8 cellular contexts compared by ENCODE assay signal in genomic region chr3:17258823-17259436, GRCh38.
DNase-seq lines count a peak whose midpoint lies in the region; ATAC-seq, FAIRE-seq and TF ChIP-seq lines count a peak whose summit lies in the region.

No MANE protein-coding gene starts in this region.

- peak; percentile 86 for TF ChIP-seq CTCF in PC-3 (conservative IDR thresholded peaks at IDR 0.05; ENCODE audit: low read depth, low read length)
- TF ChIP-seq CTCF in epithelial cell of esophagus (IDR thresholded peaks at IDR 0.05; ENCODE audit: insufficient read depth, low read depth, low read length, missing control alignments), result peak; percentile 68

- ATAC-seq in PC-3 (0 out of 2 replicates have a peak, but pooled peaks have one; percentile 20), GM21528 (IDR thresholded peaks at IDR 0.05; ENCODE audit: low FRiP score, unreplicated experiment) (no peak), GM18519 (IDR thresholded peaks at IDR 0.05; ENCODE audit: low FRiP score, unreplicated experiment) (no peak), GM21717 (IDR thresholded peaks at IDR 0.05; ENCODE audit: unreplicated experiment) (no peak)

- H3K27ac Mint-ChIP-seq in CD4-positive, alpha-beta memory T cell, result no peak overlapping the region

- H4K20me1 ChIP-seq in PC-3 (ENCODE audit: low read length), result no peaks in the 10 kb centered on the region

- H3K36me3 ChIP-seq in CD4-positive, alpha-beta memory T cell (ENCODE audit: insufficient read depth, low read length), result no peaks in the 10 kb centered on the region
- H3K36me3 ChIP-seq in PC-3 (ENCODE audit: low read depth, low read length), result no peaks in the 10 kb centered on the region; the same call in 1 of the 2 replicates

- no peak overlapping the region for H3K4me3 ChIP-seq in CD4-positive, alpha-beta memory T cell (ENCODE audit: low read length in 2 of 2)
- H3K4me3 ChIP-seq in PC-3 (ENCODE audit: low read length), result no peak overlapping the region
- no peak overlapping the region for H3K4me3 ChIP-seq in epithelial cell of esophagus (ENCODE audit: low read length)

- no peak overlapping the region for H2AFZ ChIP-seq in PC-3 (ENCODE audit: low read length)

- CTCF ChIA-PET in CD4-positive, alpha-beta memory T cell (lab: Charles Lee; ENCODE audit: partially characterized antibody), result interaction anchor here (0.6 to 1.9 kb wide), 7 partner anchors 20 to 582 kb away, joined by 3 to 15 read pairs (median 4); no protein-coding TSS in a partner anchor
- CTCF ChIA-PET in PC-3 (lab: Charles Lee), result no interaction called here

- H3K4me2 ChIP-seq in PC-3 (ENCODE audit: low read length), result no peak overlapping the region

- no TSS peak for BruUV-seq in PC-3 (replicated peaks; lab: Mats Ljungman, UMichigan)

- no peaks in the 10 kb centered on the region for H3K27me3 Mint-ChIP-seq in CD4-positive, alpha-beta memory T cell

- no peak overlapping the region for H3K9ac ChIP-seq in PC-3 (ENCODE audit: low read length)

- peak; percentile 72 for FAIRE-seq in GM19239 (lab: Jason Lieb, UNC)

- no peaks in the 10 kb centered on the region for H3K79me2 ChIP-seq in PC-3 (ENCODE audit: low read length)

- H3K9me2 ChIP-seq in PC-3 (replicated peaks; ENCODE audit: low read length), result no peaks in the 10 kb centered on the region

- H3K9me3 Mint-ChIP-seq in CD4-positive, alpha-beta memory T cell, result no peaks in the 10 kb centered on the region

- no peaks in the 10 kb centered on the region for H3K9me3 ChIP-seq in CD4-positive, alpha-beta memory T cell (ENCODE audit: control insufficient read depth in 1 of 2, low read length in 2 of 2)
- no peaks in the 10 kb centered on the region for H3K9me3 ChIP-seq in PC-3 (ENCODE audit: low read length)

- POLR2A ChIA-PET in CD4-positive, alpha-beta memory T cell (lab: Charles Lee; ENCODE audit: partially characterized antibody), result no interaction called here
- POLR2A ChIA-PET in PC-3 (lab: Charles Lee; ENCODE audit: unreplicated experiment), result no interaction called here

- DNase-seq in CD4-positive, alpha-beta memory T cell, result peak in 4 of 5 donors; percentile 31 to 45 (median 39)
- DNase-seq in GM19239 (ENCODE audit: insufficient read length, low spot score), result peak; percentile 13
- peak; percentile 71 for DNase-seq in PC-3
- DNase-seq in epithelial cell of esophagus (ENCODE audit: low read depth), result peak; percentile 42
- peak; percentile 1 for DNase-seq in non-pigmented ciliary epithelial cell (ENCODE audit: low read depth)

- no peaks in the 10 kb centered on the region for H3K36me3 Mint-ChIP-seq in CD4-positive, alpha-beta memory T cell

- H3F3A ChIP-seq in PC-3 (ENCODE audit: low read length, unreplicated experiment), result peaks cover 5% of the 10 kb centered on the region

- H3K27ac ChIP-seq in CD4-positive, alpha-beta memory T cell (ENCODE audit: low read depth, low read length), result no peak overlapping the region
- H3K27ac ChIP-seq in PC-3 (ENCODE audit: low read length), result no peak overlapping the region

- peaks cover 0 to 1% (median 0%) of the 10 kb centered on the region in 4 donors for H3K4me1 Mint-ChIP-seq in CD4-positive, alpha-beta memory T cell

- no peaks in the 10 kb centered on the region for H3K4me1 ChIP-seq in CD4-positive, alpha-beta memory T cell (ENCODE audit: insufficient read depth, low read length)
- H3K4me1 ChIP-seq in PC-3 (ENCODE audit: insufficient read depth, low read length), result no peaks in the 10 kb centered on the region

- intact Hi-C loops in CD4-positive, alpha-beta memory T cell (cut with micrococcal nuclease), result loop anchor here (1.0 to 2.0 kb wide), 5 partner anchors 154 to 1500 kb away; no protein-coding TSS in a partner anchor
- intact Hi-C loops in PC-3 (cut with micrococcal nuclease), result loop anchor here (1.0 to 5.0 kb wide), 2 partner anchors 154 to 583 kb away; no protein-coding TSS in a partner anchor

- H3K27me3 ChIP-seq in CD4-positive, alpha-beta memory T cell (ENCODE audit: insufficient read depth, low read length), result no peaks in the 10 kb centered on the region
- H3K27me3 ChIP-seq in PC-3 (ENCODE audit: low read length), result no peaks in the 10 kb centered on the region

- no peak overlapping the region for H3K4me3 Mint-ChIP-seq in CD4-positive, alpha-beta memory T cell

Comparison
In these comparisons a context has a peak if more than half of its experiments do, and no peak if none do; other contexts are left out.
1. DNase-seq: peak in every context shown above with its lines; median percentile 71 in PC-3; 42 in epithelial cell of esophagus; 39 in CD4-positive, alpha-beta memory T cell; 13 in GM19239; 1 in non-pigmented ciliary epithelial cell.